ENCODE assay signal across 9 cellular contexts in the genomic region with DNA sequence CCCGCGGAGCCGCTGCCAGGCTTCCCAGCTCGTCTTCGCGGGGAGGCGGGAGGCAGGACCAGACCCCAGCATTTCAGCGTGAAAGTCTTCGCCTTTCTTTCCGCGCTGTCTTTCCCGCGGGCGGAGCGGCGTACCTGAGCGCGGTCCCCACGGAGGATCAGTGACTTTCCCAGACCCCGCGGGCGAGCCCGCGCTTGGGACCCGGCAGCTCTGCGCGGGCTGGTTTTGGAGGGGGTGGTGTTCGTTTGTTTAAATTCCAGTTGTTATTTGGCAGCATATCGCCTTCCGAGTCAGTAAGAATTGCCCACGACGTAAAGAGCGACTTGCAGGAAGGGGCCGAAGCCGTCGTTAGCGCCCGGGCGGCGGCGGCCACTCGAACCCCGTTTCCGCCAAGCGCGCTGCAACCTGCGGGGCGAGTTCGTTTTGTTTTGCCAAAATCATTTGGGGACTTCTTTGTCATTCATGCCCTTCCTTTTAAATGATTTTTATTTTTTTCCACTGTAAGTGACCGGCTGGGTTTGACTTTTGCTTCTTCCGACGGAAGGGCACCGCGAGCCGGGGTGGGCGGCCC.
DNase-seq lines count a peak whose midpoint lies in the region; ATAC-seq and TF ChIP-seq lines count a peak whose summit lies in the region.
"Had no signal": no experiment of that assay in that cellular context is flagged by ENCODE, and none has a peak within 500 bp of the region (broad histone marks: within the 10 kb centered on the region; RNA-seq: fewer than 3 reads in every experiment).

No MANE protein-coding gene starts in this region.

- H3K36me3 ChIP-seq in gastrocnemius medialis, result no peaks in the 10 kb centered on the region

- intact Hi-C loops in activated CD8-positive, alpha-beta T cell treated with anti-CD3 and anti-CD28 coated beads for 36 hours (cut with micrococcal nuclease), result no loop called here
- intact Hi-C loops in gastrocnemius medialis (cut with DNase I; ENCODE audit: low total_unique reads), result no loop called here

- H3K27ac ChIP-seq in gastrocnemius medialis, result no peak overlapping the region

- peak; percentile 63 for DNase-seq in COLO668 (lab: John Stamatoyannopoulos, UW; ENCODE audit: unreplicated experiment)
- no peak for DNase-seq in activated CD8-positive, alpha-beta T cell treated with anti-CD3 and anti-CD28 coated beads for 36 hours
- DNase-seq in fibroblast of mammary gland (ENCODE audit: low read depth), result no peak
- no peak for DNase-seq in gastrocnemius medialis
- no peak for DNase-seq in NCI-H345 treated with DMSO at 0.1 percent for 48 hours (lab: John Stamatoyannopoulos, UW; ENCODE audit: unreplicated experiment)
- DNase-seq in NCI-H2029 (lab: John Stamatoyannopoulos, UW), result no peak
- DNase-seq in GM13977 (ENCODE audit: low spot score), result no peak
- DNase-seq: NCI-H524 had no signal

- in situ Hi-C loops in gastrocnemius medialis (cut with MboI; ENCODE audit: low sequenced_read_pairs in 4 of 4) (no loop called here), GM13977 (cut with MboI; ENCODE audit: low pct_unique_long_range_greater_than_20kb, low sequenced_read_pairs, unreplicated experiment) (no loop called here)

- peak overlapping the region; percentile 6 for H3K4me3 ChIP-seq in fibroblast of mammary gland (ENCODE audit: control insufficient read depth, low read depth, low read length)
- peak overlapping the region; percentile 31 to 59 (median 40) for H3K4me3 ChIP-seq in gastrocnemius medialis

- no peak for TF ChIP-seq POLR2A in gastrocnemius medialis (IDR thresholded peaks at IDR 0.05)

- H3K4me3 Mint-ChIP-seq in activated CD8-positive, alpha-beta T cell treated with anti-CD3 and anti-CD28 coated beads for 36 hours, result peak overlapping the region; percentile 61

- CTCF ChIA-PET in activated CD8-positive, alpha-beta T cell treated with anti-CD3 and anti-CD28 coated beads for 36 hours (lab: Charles Lee), result interaction anchor here (1.3 to 1.7 kb wide), 2 partner anchors 38 to 239 kb away, joined by 3 to 7 read pairs; no protein-coding TSS in a partner anchor

- H3K27me3 Mint-ChIP-seq in activated CD8-positive, alpha-beta T cell treated with anti-CD3 and anti-CD28 coated beads for 36 hours, result peaks cover 51% of the 10 kb centered on the region

- TF ChIP-seq CTCF in activated CD8-positive, alpha-beta T cell treated with anti-CD3 and anti-CD28 coated beads for 36 hours (IDR thresholded peaks at IDR 0.05), result no peak
- TF ChIP-seq CTCF in fibroblast of mammary gland (conservative IDR thresholded peaks at IDR 0.05; ENCODE audit: control insufficient read depth, insufficient read depth, low read depth, low read length) (no peak), gastrocnemius medialis (IDR thresholded peaks at IDR 0.05 in 4 of 5, conservative IDR thresholded peaks at IDR 0.05 in 1 of 5) (no peak), GM13977 (IDR thresholded peaks at IDR 0.05; ENCODE audit: extremely low read depth, insufficient read depth, missing control alignments) (no peak)

- no peak overlapping the region for H3K27ac Mint-ChIP-seq in activated CD8-positive, alpha-beta T cell treated with anti-CD3 and anti-CD28 coated beads for 36 hours

- H3K9me3 ChIP-seq in gastrocnemius medialis, result no peaks in the 10 kb centered on the region

- H3K36me3 Mint-ChIP-seq in activated CD8-positive, alpha-beta T cell treated with anti-CD3 and anti-CD28 coated beads for 36 hours (ENCODE audit: low read depth), result no peaks in the 10 kb centered on the region

- H3K4me1 ChIP-seq in gastrocnemius medialis, result peaks cover 7% of the 10 kb centered on the region in 2 donors

- peak; percentile 5 for ATAC-seq in activated CD8-positive, alpha-beta T cell treated with anti-CD3 and anti-CD28 coated beads for 36 hours
- no peak for ATAC-seq in gastrocnemius medialis
- no peak for ATAC-seq in HG03565 (IDR thresholded peaks at IDR 0.05; ENCODE audit: unreplicated experiment)

- H3K9me3 Mint-ChIP-seq in activated CD8-positive, alpha-beta T cell treated with anti-CD3 and anti-CD28 coated beads for 36 hours, result no peaks in the 10 kb centered on the region

- peaks cover 62 to 67% (median 64%) of the 10 kb centered on the region in 3 donors for H3K27me3 ChIP-seq in gastrocnemius medialis

- POLR2A ChIA-PET in activated CD8-positive, alpha-beta T cell treated with anti-CD3 and anti-CD28 coated beads for 36 hours (lab: Charles Lee), result interaction anchor here (0.6 kb wide), 1 partner anchor 11 kb away, joined by 3 read pairs; no protein-coding TSS in a partner anchor

- H3K4me1 Mint-ChIP-seq in activated CD8-positive, alpha-beta T cell treated with anti-CD3 and anti-CD28 coated beads for 36 hours (ENCODE audit: low read depth), result peaks cover 8% of the 10 kb centered on the region
